ENCODE assay signal across 24 cellular contexts in the genomic region with DNA sequence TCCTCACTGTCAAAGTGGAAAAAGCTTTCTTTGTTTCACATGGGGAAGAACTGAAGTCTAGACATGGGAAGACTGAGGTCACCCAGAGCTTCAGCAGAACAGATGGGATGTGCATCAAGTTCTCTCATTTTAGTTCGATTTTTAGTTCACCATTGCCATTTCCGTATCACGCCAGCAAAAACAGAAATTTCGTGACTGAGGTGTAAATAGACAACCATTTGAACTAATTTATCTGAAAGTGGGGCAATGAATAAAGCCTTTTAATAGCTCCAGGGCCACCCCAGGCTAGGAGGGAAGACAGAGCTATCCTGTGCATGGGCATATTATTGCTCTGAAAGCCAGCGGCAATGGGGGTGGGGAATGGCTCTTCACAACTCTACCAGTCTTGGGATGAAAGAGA.
"Had no signal": no experiment of that assay in that cellular context is flagged by ENCODE, and none has a peak within 500 bp of the region (broad histone marks: within the 10 kb centered on the region; RNA-seq: fewer than 3 reads in every experiment).

No MANE protein-coding gene starts in this region.

- H3K27ac ChIP-seq: left lung, lower lobe of right lung, ovary, right atrium auricular region, right lobe of liver, transverse colon, upper lobe of left lung, vagina had no signal

- ATAC-seq: left lung; lower lobe of right lung; naive thymus-derived CD8-positive, alpha-beta T cell; right lobe of liver; stimulated activated memory B cell treated with anti-CD40 and anti-IgM and Interleukin-4, amounts not matched to agents 10 μg/mL and 1 μg/mL and 100 μg/mL, for 72 hours; stimulated activated naive CD8-positive, alpha-beta T cell treated with anti-CD3 and anti-CD28 coated beads, Interleukin-15, amount 100 ng/mL, for 72 hours had no signal

- H3K4me1 ChIP-seq: left lung, lower lobe of right lung, right atrium auricular region, right lobe of liver, upper lobe of left lung, vagina had no signal

- H3K27me3 ChIP-seq: left lung, ovary, right atrium auricular region, right lobe of liver, transverse colon, upper lobe of left lung, vagina had no signal

- H3K4me3 ChIP-seq: left lung, lower lobe of right lung, ovary, right atrium auricular region, right lobe of liver, smooth muscle cell, transverse colon, upper lobe of left lung, vagina had no signal

- H3K36me3 ChIP-seq: left lung, lower lobe of right lung, ovary, right atrium auricular region, right lobe of liver, transverse colon, upper lobe of left lung, vagina had no signal

- H3K9me3 ChIP-seq: left lung, lower lobe of right lung, ovary, right atrium auricular region, right lobe of liver, transverse colon, upper lobe of left lung, vagina had no signal

- DNase-seq: immature natural killer cell; kidney; left colon; left lung; lower lobe of right lung; mammary epithelial cell; mesenchymal stem cell; naive thymus-derived CD8-positive, alpha-beta T cell; nephron progenitor cell; ovary; right lobe of liver; stimulated activated CD4-positive, alpha-beta T cell treated with anti-CD3 and anti-CD28 coated beads, Interleukin-1b, Interleukin-23, amount 100 ng/mL, for 48 hours; stimulated activated CD4-positive, alpha-beta T cell treated with anti-CD3 and anti-CD28 coated beads, Interleukin-2, amount 100 ng/mL, for 48 hours; stimulated activated CD4-positive, alpha-beta T cell treated with anti-CD3 and anti-CD28 coated beads, Interleukin-4, amount 100 ng/mL, for 4 hours; stimulated activated CD8-positive, alpha-beta memory T cell treated with anti-CD3 and anti-CD28 coated beads, Interleukin-4, amount 100 ng/mL, for 48 hours; stimulated activated naive CD4-positive, alpha-beta T cell treated with Interleukin-2 at 50 U/mL for 16 hours; stimulated activated naive CD8-positive, alpha-beta T cell treated with anti-CD3 and anti-CD28 coated beads, Interleukin-15, amount 100 ng/mL, for 72 hours; substantia nigra; transverse colon; upper lobe of left lung had no signal
